13 cellular contexts compared by ENCODE assay signal in the genomic region with DNA sequence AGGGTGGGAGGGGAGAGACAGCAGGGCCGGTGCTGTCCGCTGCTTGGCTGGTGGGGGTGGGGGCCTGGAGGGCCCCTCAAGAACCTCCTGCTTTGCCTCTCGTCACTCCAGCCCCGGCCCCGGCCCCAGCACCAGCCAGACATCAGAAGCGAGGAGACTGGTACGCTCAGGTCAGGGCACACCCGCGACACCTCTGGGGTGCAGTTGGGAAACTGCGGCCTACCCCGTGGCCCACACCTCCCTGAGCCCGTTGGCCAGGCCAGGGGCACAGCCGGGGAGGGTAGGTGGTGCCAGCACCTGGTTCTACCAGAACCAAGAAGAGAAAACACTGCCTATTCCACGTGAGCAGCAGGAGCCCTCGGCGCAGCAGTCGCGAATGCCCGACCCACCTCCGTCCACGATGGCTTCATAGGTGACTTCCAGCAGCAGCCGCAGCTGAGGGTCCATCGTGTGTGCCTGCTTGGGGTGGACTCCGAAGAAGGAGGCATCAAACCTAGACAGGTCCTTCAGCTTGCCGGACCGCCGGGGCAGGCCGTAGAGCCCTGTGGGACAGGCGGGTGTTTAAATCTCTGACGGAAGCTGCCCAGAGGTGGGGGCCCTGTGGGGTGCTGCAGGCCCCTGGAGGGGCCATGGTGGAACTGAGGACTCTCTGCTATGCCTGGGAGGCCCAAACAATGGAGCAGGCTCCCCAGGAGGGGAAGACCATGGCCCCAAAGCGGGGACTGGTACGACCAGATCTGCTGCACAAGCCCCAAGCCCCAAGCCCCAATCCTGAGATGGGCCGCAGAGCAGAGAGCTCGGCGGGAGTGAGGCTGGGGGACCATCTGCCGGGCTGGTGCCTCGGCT. TPM values are rescaled to one million over a fixed set of nuclear protein-coding genes. Genes with fewer than 3 reads are reported as not detected.
DNase-seq lines count a peak whose midpoint lies in the region; ATAC-seq and TF ChIP-seq lines count a peak whose summit lies in the region.
"Had no signal": no experiment of that assay in that cellular context is flagged by ENCODE, and none has a peak within 500 bp of the region (broad histone marks: within the 10 kb centered on the region; RNA-seq: fewer than 3 reads in every experiment).

No MANE protein-coding gene starts in this region.

- H3K4me3 Mint-ChIP-seq in activated T-cell treated with anti-CD3 and anti-CD28 coated beads, Interleukin-2, amount 50 U/mL, for 4 hours: peak overlapping the region; percentile 78

- no peak for TF ChIP-seq CTCF in Panc1 (IDR thresholded peaks at IDR 0.05)
- no peak for TF ChIP-seq CTCF in fibroblast of mammary gland (conservative IDR thresholded peaks at IDR 0.05; ENCODE audit: control insufficient read depth, insufficient read depth, low read depth, low read length)
- no peak for TF ChIP-seq CTCF in spleen (IDR thresholded peaks at IDR 0.05 in 8 of 11, conservative IDR thresholded peaks at IDR 0.05 in 3 of 11)

- peak overlapping the region; percentile 86 for H3K27ac ChIP-seq in Panc1 (ENCODE audit: low read length)
- no peak overlapping the region for H3K27ac ChIP-seq in spleen
- H3K27ac ChIP-seq: testis had no signal

- H3K4me1 ChIP-seq in Panc1 (ENCODE audit: control insufficient read depth, insufficient read depth, low read length): peaks cover 28% of the 10 kb centered on the region
- H3K4me1 ChIP-seq in spleen: peaks cover 20 to 40% (median 33%) of the 10 kb centered on the region in 6 donors

- BruUV-seq in Panc1 (replicated peaks; lab: Mats Ljungman, UMichigan): no TSS peak

- H3K27me3 ChIP-seq in Panc1 (ENCODE audit: control insufficient read depth, insufficient read depth, low read length) (no peaks in the 10 kb centered on the region), spleen (replicated peaks in 1 of 7) (no peaks in the 10 kb centered on the region)
- H3K27me3 ChIP-seq: testis had no signal

- H3K4me3 ChIP-seq in Panc1 (ENCODE audit: low read depth in 2 of 2, low read length in 2 of 2) (peak overlapping the region; percentile 86 to 88), fibroblast of mammary gland (ENCODE audit: control insufficient read depth, low read depth, low read length) (peak overlapping the region; percentile 77), skeletal muscle cell (ENCODE audit: low read depth, low read length) (peak overlapping the region; percentile 83), spleen (no peak overlapping the region)
- H3K4me3 ChIP-seq: testis had no signal

- in situ Hi-C loops in Panc1 (cut with HindIII; ENCODE audit: low pct_unique_long_range_greater_than_20kb, low sequenced_read_pairs): no loop called here

- ATAC-seq in activated T-cell treated with anti-CD3 and anti-CD28 coated beads, Interleukin-2, amount 50 U/mL, for 4 hours: no peak
- ATAC-seq in Panc1: no peak
- ATAC-seq: naive thymus-derived CD4-positive, alpha-beta T cell had no signal

- H3K9me3 ChIP-seq in Panc1 (ENCODE audit: control insufficient read depth, insufficient read depth, low read depth, low read length) (no peaks in the 10 kb centered on the region), spleen (no peaks in the 10 kb centered on the region)
- H3K9me3 ChIP-seq: testis had no signal

- 90 to 94% (median 93%) methylated on average over 22 to 37 of the region's 37 CpGs for WGBS in spleen, 5 donors

- peaks cover 5% of the 10 kb centered on the region for H3K4me1 Mint-ChIP-seq in activated T-cell treated with anti-CD3 and anti-CD28 coated beads, Interleukin-2, amount 50 U/mL, for 4 hours (ENCODE audit: low read depth)

- POLR2A ChIA-PET in Panc1 (lab: Charles Lee): no interaction called here

- no peaks in the 10 kb centered on the region for H3K27me3 Mint-ChIP-seq in activated T-cell treated with anti-CD3 and anti-CD28 coated beads, Interleukin-2, amount 50 U/mL, for 4 hours (ENCODE audit: low read depth)
- H3K27me3 Mint-ChIP-seq: naive thymus-derived CD4-positive, alpha-beta T cell had no signal

- peaks cover 4% of the 10 kb centered on the region for H3K36me3 Mint-ChIP-seq in activated T-cell treated with anti-CD3 and anti-CD28 coated beads, Interleukin-2, amount 50 U/mL, for 4 hours (ENCODE audit: insufficient read depth)

- no peaks in the 10 kb centered on the region for H3K9me3 Mint-ChIP-seq in activated T-cell treated with anti-CD3 and anti-CD28 coated beads, Interleukin-2, amount 50 U/mL, for 4 hours
- H3K9me3 Mint-ChIP-seq: naive thymus-derived CD4-positive, alpha-beta T cell had no signal

- no peak for DNase-seq in activated T-cell treated with anti-CD3 and anti-CD28 coated beads, Interleukin-2, amount 50 U/mL, for 4 hours
- DNase-seq in activated T-cell treated with anti-CD3 and anti-CD28 coated beads, Interleukin-2, amount 50 U/mL, for 48 hours: no peak
- DNase-seq in Panc1 (ENCODE audit: low read depth, low spot score) (no peak), fibroblast of mammary gland (ENCODE audit: low read depth) (no peak), skeletal muscle cell (ENCODE audit: low read depth) (no peak), HPDE6-E6E7 (ENCODE audit: extremely low spot score) (no peak), spleen (no peak), Ammon's horn (ENCODE audit: low spot score) (no peak)
- DNase-seq: effector CD8-positive, alpha-beta T cell; NCI-H1417; stimulated activated CD4-positive, alpha-beta T cell treated with anti-CD3 and anti-CD28 coated beads, Interleukin-2, amount 100 ng/mL, for 48 hours; testis had no signal

- CTCF ChIA-PET in Panc1 (lab: Charles Lee): no interaction called here

- no peak for TF ChIP-seq POLR2A in spleen (IDR thresholded peaks at IDR 0.05)

- H3K36me3 ChIP-seq in Panc1 (ENCODE audit: control insufficient read depth, insufficient read depth, low read length) (peaks cover 38% of the 10 kb centered on the region), spleen (peaks cover 0 to 61% (median 48%) of the 10 kb centered on the region in 6 donors)

- intact Hi-C loops in Panc1 (cut with micrococcal nuclease; ENCODE audit: unreplicated experiment) (no loop called here), spleen (cut with DNase I; ENCODE audit: low total_unique reads) (no loop called here)

RNA-seq across cellular contexts. Expression of gene FASN, which starts 2.9 kb away (rescaled TPM):
- total RNA-seq in activated T-cell treated with anti-CD3 and anti-CD28 coated beads, Interleukin-2, amount 50 U/mL, for 4 hours: 100 to 1,000 TPM; 365 to 468 (median 403) TPM
- total RNA-seq in Panc1 (2021; ENCODE audit: unreplicated experiment) (956 TPM), spleen (10 to 100 TPM; 20.6 to 45.2 (median 22.3) TPM)
- 789 TPM for polyA plus RNA-seq in Panc1 (2012; ENCODE audit: insufficient read length)
- 10 to 100 TPM in 1 of 3 donors, 1 to 10 TPM in 2; 9.3 to 14.7 (median 9.3) TPM for polyA plus RNA-seq in spleen

RNA-seq across cellular contexts. Expression of gene DUS1L, which starts 29.6 kb away (rescaled TPM):
- total RNA-seq in activated T-cell treated with anti-CD3 and anti-CD28 coated beads, Interleukin-2, amount 50 U/mL, for 4 hours: 100 to 1,000 TPM; 323 to 369 (median 326) TPM
- total RNA-seq in Panc1 (2021; ENCODE audit: unreplicated experiment): 115 TPM
- 157 TPM for polyA plus RNA-seq in Panc1 (2012; ENCODE audit: insufficient read length)
- 100 to 1,000 TPM in 3 of 7 donors, 10 to 100 TPM in 4; 76.4 to 114 (median 87.9) TPM for total RNA-seq in spleen
- polyA plus RNA-seq in spleen: 100 to 1,000 TPM; 130 to 174 (median 173) TPM

RNA-seq across cellular contexts. Expression of gene GPS1, which starts 43.5 kb away (rescaled TPM):
- 100 to 1,000 TPM; 172 to 183 (median 177) TPM for total RNA-seq in activated T-cell treated with anti-CD3 and anti-CD28 coated beads, Interleukin-2, amount 50 U/mL, for 4 hours
- total RNA-seq in Panc1 (2021; ENCODE audit: unreplicated experiment) (175 TPM), spleen (10 to 100 TPM; 61.5 to 77.2 (median 66.5) TPM)
- 263 TPM for polyA plus RNA-seq in Panc1 (2012; ENCODE audit: insufficient read length)
- polyA plus RNA-seq in spleen: 100 to 1,000 TPM in 1 of 3 donors, 10 to 100 TPM in 2; 69.5 to 109 (median 95.4) TPM

RNA-seq across cellular contexts. Expression of gene RFNG, which starts 43.5 kb away (rescaled TPM):
- total RNA-seq in activated T-cell treated with anti-CD3 and anti-CD28 coated beads, Interleukin-2, amount 50 U/mL, for 4 hours: 10 to 100 TPM; 20.3 to 21.5 (median 20.4) TPM
- total RNA-seq in Panc1 (2021; ENCODE audit: unreplicated experiment) (43.4 TPM), spleen (10 to 100 TPM; 21.4 to 36.3 (median 26.0) TPM)
- polyA plus RNA-seq in Panc1 (2012; ENCODE audit: insufficient read length): 54.6 TPM
- polyA plus RNA-seq in spleen: 10 to 100 TPM; 24.5 to 42.3 (median 41.5) TPM

RNA-seq across cellular contexts. Expression of gene DCXR, which starts 57.7 kb away (rescaled TPM):
- total RNA-seq in activated T-cell treated with anti-CD3 and anti-CD28 coated beads, Interleukin-2, amount 50 U/mL, for 4 hours: 10 to 100 TPM; 74.2 to 88.6 (median 76.9) TPM
- 128 TPM for total RNA-seq in Panc1 (2021; ENCODE audit: unreplicated experiment)
- polyA plus RNA-seq in Panc1 (2012; ENCODE audit: insufficient read length): 148 TPM
- total RNA-seq in spleen: 10 to 100 TPM; 44.2 to 82.5 (median 54.9) TPM
- polyA plus RNA-seq in spleen: 10 to 100 TPM; 74.8 to 88.0 (median 87.6) TPM

Comparison
In these comparisons a context has a peak if more than half of its experiments do, and no peak if none do; other contexts are left out.
1. H3K4me3 ChIP-seq: peak in Panc1 (2 of 2), fibroblast of mammary gland (single experiment) and skeletal muscle cell (single experiment); none in spleen (0 of 8).
2. RNA of gene FASN, which starts 2.9 kb away (total RNA-seq): 956 TPM in Panc1 (single experiment) and 365 to 468 TPM in activated T-cell treated with anti-CD3 and anti-CD28 coated beads, Interleukin-2, amount 50 U/mL, for 4 hours; 20.6 to 45.2 TPM in spleen; every median in the first group is over 4 times any median in the second.